ENCODE assay signal across 8 cellular contexts in genomic region chr5:134845852-134846640, GRCh38. TPM values are rescaled to one million over a fixed set of nuclear protein-coding genes. Genes with fewer than 3 reads are reported as not detected.
A peak's percentile ranks its signal among the peaks of the same experiment; 100 is the strongest.
DNase-seq lines count a peak whose midpoint lies in the region; ATAC-seq, FAIRE-seq and TF ChIP-seq lines count a peak whose summit lies in the region.

Gene C5orf24 (plus strand): TSS chr5:134845968. CDS start chr5:134854901, 8,933 bp downstream.

- FAIRE-seq in kidney (lab: Jason Lieb, UNC) = no peak

- H3K4me1 ChIP-seq in kidney (ENCODE audit: control insufficient read depth in 1 of 2, insufficient read depth in 1 of 2, low read depth in 1 of 2, low read length in 2 of 2) = peaks cover 5% of the 10 kb centered on the region in 2 donors

- H3K4me3 ChIP-seq in kidney (ENCODE audit: low read length in 2 of 2) = peak within 1 kb of the TSS; percentile 87 to 89

- intact Hi-C loops in kidney (cut with DNase I) = no loop called here

- no peak for TF ChIP-seq CTCF in kidney (IDR thresholded peaks at IDR 0.05; ENCODE audit: borderline replicate concordance, extremely low read depth, insufficient read depth)

- peak within 1 kb of the TSS; percentile 87 to 93 for H3K9ac ChIP-seq in kidney (ENCODE audit: low read length in 2 of 2)

- ATAC-seq in GM19035 (IDR thresholded peaks at IDR 0.05; ENCODE audit: unreplicated experiment) = peak; percentile 96
- peak; percentile 96 for ATAC-seq in HG03342 (IDR thresholded peaks at IDR 0.05; ENCODE audit: unreplicated experiment)

- H3K36me3 ChIP-seq in kidney (ENCODE audit: control insufficient read depth in 1 of 2, insufficient read depth in 2 of 2, low read length in 2 of 2) = no peaks in the 10 kb centered on the region

- H3K27ac ChIP-seq in kidney (ENCODE audit: low read depth in 2 of 2, low read length in 2 of 2) = peak within 1 kb of the TSS; percentile 91 to 94

- H3K9me3 ChIP-seq in kidney (ENCODE audit: control insufficient read depth in 1 of 2, low read length in 2 of 2) = no peaks in the 10 kb centered on the region

- DNase-seq in AG20443 (ENCODE audit: low spot score) (peak; percentile 99), NCI-H446 (lab: John Stamatoyannopoulos, UW) (peak; percentile 89 to 97), cerebellum (ENCODE audit: low spot score) (peak; percentile 95), kidney (peak; percentile 98)
- DNase-seq in activated CD4-positive, alpha-beta T cell treated with anti-CD3 and anti-CD28 coated beads for 24 hours (ENCODE audit: low read depth in 2 of 2) = peak; percentile 83 to 84
- peak; percentile 80 to 86 for DNase-seq in stimulated activated CD4-positive, alpha-beta T cell treated with anti-CD3 and anti-CD28 coated beads, Interleukin-15, amount 100 ng/mL, for 1 hour (ENCODE audit: low read depth in 1 of 2, low spot score in 1 of 2)

RNA-seq across cellular contexts. Expression of gene C5orf24, which starts in this region (rescaled TPM):
- total RNA-seq in cerebellum (68.9 TPM), kidney (46.1 TPM)
- polyA plus RNA-seq in kidney (ENCODE audit: insufficient read depth, low read depth, low replicate concordance) = 18.2 TPM

Comparison
In these comparisons a context has a peak if more than half of its experiments do, and no peak if none do; other contexts are left out.
1. Peak in every context shown above with its lines: DNase-seq, ATAC-seq, H3K4me3 ChIP-seq and H3K27ac ChIP-seq.